In the genomic region with DNA sequence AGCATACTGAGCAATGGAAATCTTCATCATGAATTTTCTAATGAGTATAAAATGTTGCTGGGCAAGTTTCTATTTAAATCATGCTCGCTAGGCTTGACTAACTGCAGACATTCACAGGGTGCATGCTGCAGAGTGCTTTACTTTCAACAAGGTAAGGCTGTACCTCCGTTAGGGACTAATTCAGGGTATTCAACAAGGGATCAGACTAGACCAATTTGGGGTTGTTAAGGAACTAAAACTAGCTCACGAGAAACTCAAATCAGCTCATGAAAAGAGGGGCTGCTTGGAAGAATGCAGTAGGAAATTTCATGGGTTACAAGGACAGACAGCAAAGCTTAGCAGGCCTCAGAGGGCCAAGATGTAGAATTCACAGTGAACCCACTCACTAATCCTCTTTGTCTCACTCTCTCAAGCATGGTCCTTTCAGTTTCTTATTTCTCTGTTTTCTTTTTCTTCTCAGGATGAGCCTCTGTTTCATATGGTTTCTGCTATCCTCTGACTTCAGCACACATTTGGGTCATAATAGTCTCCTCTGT, we compare ENCODE assay signal across 11 cellular contexts. TPM values are rescaled to one million over a fixed set of nuclear protein-coding genes. Genes with fewer than 3 reads are reported as not detected.
DNase-seq lines count a peak whose midpoint lies in the region; ATAC-seq, FAIRE-seq and TF ChIP-seq lines count a peak whose summit lies in the region.
"Had no signal": no experiment of that assay in that cellular context is flagged by ENCODE, and none has a peak within 500 bp of the region (broad histone marks: within the 10 kb centered on the region; RNA-seq: fewer than 3 reads in every experiment).

No MANE protein-coding gene starts in this region.

- no peak overlapping the region for H3K27ac Mint-ChIP-seq in CD8-positive, alpha-beta memory T cell
- H3K27ac Mint-ChIP-seq in activated naive CD4-positive, alpha-beta T cell treated with anti-CD3 and anti-CD28 coated beads, Interleukin-2, amount 50 U/mL, for 72 hours: no peak overlapping the region

- CTCF ChIA-PET in K562 (lab: Yijun Ruan, JAX; ENCODE audit: low intra/inter-chr PET ratio): no interaction called here
- CTCF ChIA-PET in CD8-positive, alpha-beta memory T cell (lab: Charles Lee): no interaction called here

- H3K4me1 ChIP-seq in K562 (replicated peaks in 1 of 2; ENCODE audit: control insufficient read depth in 2 of 2, insufficient read depth in 2 of 2, low read length in 2 of 2) (no peaks in the 10 kb centered on the region; a peak in 2 of 5 replicates), stomach (no peaks in the 10 kb centered on the region)
- no peaks in the 10 kb centered on the region for H3K4me1 ChIP-seq in CD8-positive, alpha-beta memory T cell (ENCODE audit: insufficient read depth, low read length)
- H3K4me1 ChIP-seq: BLaER1 had no signal

- DNase-seq in GM12891 (ENCODE audit: insufficient read length, low spot score) (no peak), K562 (ENCODE audit: extremely low read depth in 1 of 4, low spot score in 3 of 4) (no peak), SKM-1 treated with dmso at 0.1 percent for 144 hours (lab: John Stamatoyannopoulos, UW; ENCODE audit: unreplicated experiment) (no peak), stomach (no peak)
- no peak for DNase-seq in CD8-positive, alpha-beta memory T cell
- no peak for DNase-seq in activated naive CD4-positive, alpha-beta T cell treated with anti-CD3 and anti-CD28 coated beads, Interleukin-2, amount 50 U/mL, for 72 hours (ENCODE audit: low spot score in 2 of 2)
- DNase-seq: spleen had no signal

- FAIRE-seq in GM12891 (lab: Jason Lieb, UNC) (peak; percentile 96), K562 (lab: Jason Lieb, UNC) (no peak)

- H3K4me3 ChIP-seq in K562: no peak overlapping the region
- H3K4me3 ChIP-seq in stomach: no peak overlapping the region
- H3K4me3 ChIP-seq in CD8-positive, alpha-beta memory T cell (ENCODE audit: low read length): no peak overlapping the region
- H3K4me3 ChIP-seq: BLaER1, spleen had no signal

- H3K27me3 Mint-ChIP-seq in CD8-positive, alpha-beta memory T cell: no peaks in the 10 kb centered on the region
- H3K27me3 Mint-ChIP-seq: central memory CD8-positive, alpha-beta T cell had no signal

- in situ Hi-C loops in K562 (cut with MboI): no loop called here

- H3K79me2 ChIP-seq in K562 (ENCODE audit: control insufficient read depth, insufficient read depth, low read length): no peaks in the 10 kb centered on the region

- H3K4me1 Mint-ChIP-seq in CD8-positive, alpha-beta memory T cell: peaks cover 3 to 25% (median 14%) of the 10 kb centered on the region in 3 donors

- no peaks in the 10 kb centered on the region for H3K9me1 ChIP-seq in K562 (ENCODE audit: control insufficient read depth, insufficient read depth, low read length)

- no peak overlapping the region for H3K4me2 ChIP-seq in K562 (ENCODE audit: insufficient read depth, low read length)
- H3K4me2 ChIP-seq: BLaER1 had no signal

- TF ChIP-seq EP300 in K562 (IDR thresholded peaks at IDR 0.05; ENCODE audit: low read length) (no peak), stomach (IDR thresholded peaks at IDR 0.05) (no peak)

- H3K27me3 ChIP-seq in K562 (ENCODE audit: control insufficient read depth in 2 of 2, insufficient read depth in 2 of 2, low read length in 2 of 2) (no peaks in the 10 kb centered on the region), stomach (no peaks in the 10 kb centered on the region)
- H3K27me3 ChIP-seq in CD8-positive, alpha-beta memory T cell (ENCODE audit: insufficient read depth, low read length, poor library complexity, severe bottlenecking): no peaks in the 10 kb centered on the region
- H3K27me3 ChIP-seq: BLaER1, spleen had no signal

- peak; percentile 77 for ATAC-seq in GM21381 (IDR thresholded peaks at IDR 0.05; ENCODE audit: unreplicated experiment)
- peak; percentile 66 for ATAC-seq in HG03139 (IDR thresholded peaks at IDR 0.05; ENCODE audit: unreplicated experiment)
- peak; percentile 47 for ATAC-seq in K562
- no peak for ATAC-seq in activated naive CD4-positive, alpha-beta T cell treated with anti-CD3 and anti-CD28 coated beads, Interleukin-2, amount 50 U/mL, for 72 hours

- H3K27ac ChIP-seq in K562 (ENCODE audit: extremely low read depth, low read depth, low read length): no peak overlapping the region
- H3K27ac ChIP-seq in stomach: no peak overlapping the region
- H3K27ac ChIP-seq in CD8-positive, alpha-beta memory T cell (ENCODE audit: low read depth, low read length): no peak overlapping the region
- H3K27ac ChIP-seq: BLaER1 had no signal

- intact Hi-C loops in K562 (cut with micrococcal nuclease): no loop called here
- intact Hi-C loops in stomach (cut with DNase I; ENCODE audit: low total_unique reads): no loop called here

- H3K36me3 Mint-ChIP-seq in CD8-positive, alpha-beta memory T cell: no peaks in the 10 kb centered on the region
- H3K36me3 Mint-ChIP-seq in activated naive CD4-positive, alpha-beta T cell treated with anti-CD3 and anti-CD28 coated beads, Interleukin-2, amount 50 U/mL, for 72 hours: no peaks in the 10 kb centered on the region

- no peak overlapping the region for H3K9ac ChIP-seq in K562 (ENCODE audit: insufficient read depth in 1 of 2, low read depth in 2 of 2, low read length in 2 of 2)
- H3K9ac ChIP-seq: BLaER1 had no signal

- H2AFZ ChIP-seq in K562 (ENCODE audit: low read depth, low read length): peak overlapping the region; percentile 61; the same call in 1 of the 2 replicates

- peak; percentile 59; the same call in 1 of the 2 replicates for TF ChIP-seq POLR2A in GM12891 (IDR thresholded peaks at IDR 0.05; ENCODE audit: low read depth, low read length)
- no peak for TF ChIP-seq POLR2A in K562 (conservative IDR thresholded peaks at IDR 0.05)
- no peak for TF ChIP-seq POLR2A in stomach (IDR thresholded peaks at IDR 0.05)

- POLR2A ChIA-PET in K562 (lab: Yijun Ruan, JAX): interaction anchor here (0.9 kb wide), 1 partner anchor 17 kb away, joined by 3 read pairs; no protein-coding TSS in a partner anchor
- POLR2A ChIA-PET in CD8-positive, alpha-beta memory T cell (lab: Charles Lee): no interaction called here

- 46% methylated on average over 3 of the region's 3 CpGs for WGBS in K562 (ENCODE audit: insufficient coverage, low coverage, missing lambda C conversion rate)
- WGBS in stomach, 5 donors: 59 to 69% (median 67%) methylated on average over 3 of the region's 3 CpGs

- peaks cover 0 to 2% (median 0%) of the 10 kb centered on the region in 5 donors for H3K9me3 Mint-ChIP-seq in CD8-positive, alpha-beta memory T cell
- peaks cover 0 to 2% of the 10 kb centered on the region in 2 donors for H3K9me3 Mint-ChIP-seq in activated naive CD4-positive, alpha-beta T cell treated with anti-CD3 and anti-CD28 coated beads, Interleukin-2, amount 50 U/mL, for 72 hours

- no peak for TF ChIP-seq CTCF in K562 (IDR thresholded peaks at IDR 0.05 in 2 of 3, conservative IDR thresholded peaks at IDR 0.05 in 1 of 3; ENCODE audit: insufficient read depth in 2 of 3, low read depth in 1 of 3, low read length in 3 of 3)
- no peak for TF ChIP-seq CTCF in stomach (IDR thresholded peaks at IDR 0.05)

- H4K20me1 ChIP-seq in K562 (replicated peaks; ENCODE audit: control insufficient read depth, insufficient read depth, low read length): no peaks in the 10 kb centered on the region
- H4K20me1 ChIP-seq: BLaER1 had no signal

- no peak for TF ChIP-seq RAD21 in K562 (CRISPR knock-in tag; conservative IDR thresholded peaks at IDR 0.05 in 1 of 2, IDR thresholded peaks at IDR 0.05 in 1 of 2)

- H3K36me3 ChIP-seq in K562 (ENCODE audit: control insufficient read depth, insufficient read depth, low read length): no peaks in the 10 kb centered on the region
- H3K36me3 ChIP-seq in stomach: no peaks in the 10 kb centered on the region
- no peaks in the 10 kb centered on the region for H3K36me3 ChIP-seq in CD8-positive, alpha-beta memory T cell (ENCODE audit: insufficient read depth, low read length)
- H3K36me3 ChIP-seq: BLaER1, spleen had no signal

- H3K9me3 ChIP-seq in K562 (replicated peaks; ENCODE audit: control insufficient read depth, insufficient read depth, low read depth, low read length): no peaks in the 10 kb centered on the region
- peaks cover 0 to 2% (median 1%) of the 10 kb centered on the region in 4 donors for H3K9me3 ChIP-seq in stomach
- no peaks in the 10 kb centered on the region for H3K9me3 ChIP-seq in CD8-positive, alpha-beta memory T cell (ENCODE audit: low read length)

- no TSS peak for BruUV-seq in K562 (replicated peaks; lab: Mats Ljungman, UMichigan)

- H3K4me3 Mint-ChIP-seq in CD8-positive, alpha-beta memory T cell: peak overlapping the region in 3 of 7 donors; percentile 2 to 48 (median 46)
- H3K4me3 Mint-ChIP-seq: central memory CD8-positive, alpha-beta T cell had no signal

TF ChIP-seq in GM12891, 5 proteins besides CTCF, POLR2A, EP300 and RAD21 (continues in another document):
- no peak; the same call in 1 of the 2 replicates for TF ChIP-seq POLR2AphosphoS5 (IDR thresholded peaks at IDR 0.05; ENCODE audit: low read depth, low read length)

TF ChIP-seq in K562, 482 proteins besides CTCF, POLR2A, EP300 and RAD21 (continues in another document):
- TF ChIP-seq PHF21A (IDR thresholded peaks at IDR 0.05; ENCODE audit: borderline replicate concordance, low read depth): no peak

RNA-seq across cellular contexts. Expression of a gene that starts 2.2 kb away (rescaled TPM):
- 0.83 TPM for polyA plus RNA-seq in GM12891 (2012; ENCODE audit: low read depth, missing spikeins)
- total RNA-seq in K562 (2011; cell fraction: chromatin; rRNA removed; ENCODE audit: low replicate concordance): 5.2 and 8.0 TPM in 2 replicates
- 1.7 and 2.7 TPM in 2 replicates for total RNA-seq in K562 (2011; cell fraction: nucleolus; rRNA removed)
- total RNA-seq in K562 (2011; cell fraction: nucleoplasm; rRNA removed): 3.4 and 3.9 TPM in 2 replicates
- total RNA-seq in K562 (2014; rRNA removed): 3.0 and 3.4 TPM in 2 replicates
- 4.6 and 4.7 TPM in 2 replicates for total RNA-seq in K562 (2014; rRNA removed; fragmentation: Illumina TruSeq; extraction: Trizol)
- 3.4 and 3.8 TPM in 2 replicates for total RNA-seq in K562 (2015; rRNA removed; fragmentation: Illumina TruSeq; extraction: Trizol)
- 3.5 and 4.7 TPM in 2 replicates for total RNA-seq in K562 (2021)
- polyA plus RNA-seq in K562 (2011; rRNA removed): 0.32 and 3.6 TPM in 2 replicates
- polyA plus RNA-seq in K562 (2011; cell fraction: cytosol; rRNA removed): 0.24 and 1.3 TPM in 2 replicates
- 0.79 and 3.4 TPM in 2 replicates for polyA plus RNA-seq in K562 (2011; cell fraction: nucleus; rRNA removed)
- polyA plus RNA-seq in K562 (2012): 4.5 and 6.0 TPM in 2 replicates
- polyA plus RNA-seq in K562 (2014; fragmentation: Illumina TruSeq; extraction: Trizol): 3.4 and 4.2 TPM in 2 replicates
- 1 to 10 TPM; 2.9 to 6.5 TPM for polyA plus RNA-seq in K562 (2014; fragmentation: Nextera tagmentation; extraction: Ambion mirVana)
- polyA plus RNA-seq in K562 (2014; rRNA removed): 2.7 and 3.8 TPM in 2 replicates
- polyA minus RNA-seq in K562 (2011; rRNA and poly(A)+ RNA removed): 1.1 and 3.9 TPM in 2 replicates
- polyA minus RNA-seq in K562 (2011; cell fraction: cytosol; rRNA and poly(A)+ RNA removed): 0.27 and 1.7 TPM in 2 replicates
- polyA minus RNA-seq in K562 (2011; cell fraction: nucleus; rRNA and poly(A)+ RNA removed): 1.9 and 6.5 TPM in 2 replicates
- under 1 TPM in 1 of 5 donors, not detected in 4; 0.37 TPM for total RNA-seq in stomach
- under 1 TPM in 1 of 3 donors, not detected in 2; 0.05 TPM for polyA plus RNA-seq in stomach
- under 1 TPM; 0.18 to 0.33 TPM for total RNA-seq in CD8-positive, alpha-beta memory T cell
- polyA plus RNA-seq in CD8-positive, alpha-beta memory T cell: 0.08 TPM
- total RNA-seq in activated naive CD4-positive, alpha-beta T cell treated with anti-CD3 and anti-CD28 coated beads, Interleukin-2, amount 50 U/mL, for 72 hours: under 1 TPM; 0.18 to 0.27 TPM

Comparison
In these comparisons a context has a peak if more than half of its experiments do, and no peak if none do; other contexts are left out.
1. ATAC-seq: peak in GM21381 (single experiment), HG03139 (single experiment) and K562 (single experiment); none in activated naive CD4-positive, alpha-beta T cell treated with anti-CD3 and anti-CD28 coated beads, Interleukin-2, amount 50 U/mL, for 72 hours (0 of 2).